Comparison of ENCODE assay signal across 1 cellular context in the genomic region with DNA sequence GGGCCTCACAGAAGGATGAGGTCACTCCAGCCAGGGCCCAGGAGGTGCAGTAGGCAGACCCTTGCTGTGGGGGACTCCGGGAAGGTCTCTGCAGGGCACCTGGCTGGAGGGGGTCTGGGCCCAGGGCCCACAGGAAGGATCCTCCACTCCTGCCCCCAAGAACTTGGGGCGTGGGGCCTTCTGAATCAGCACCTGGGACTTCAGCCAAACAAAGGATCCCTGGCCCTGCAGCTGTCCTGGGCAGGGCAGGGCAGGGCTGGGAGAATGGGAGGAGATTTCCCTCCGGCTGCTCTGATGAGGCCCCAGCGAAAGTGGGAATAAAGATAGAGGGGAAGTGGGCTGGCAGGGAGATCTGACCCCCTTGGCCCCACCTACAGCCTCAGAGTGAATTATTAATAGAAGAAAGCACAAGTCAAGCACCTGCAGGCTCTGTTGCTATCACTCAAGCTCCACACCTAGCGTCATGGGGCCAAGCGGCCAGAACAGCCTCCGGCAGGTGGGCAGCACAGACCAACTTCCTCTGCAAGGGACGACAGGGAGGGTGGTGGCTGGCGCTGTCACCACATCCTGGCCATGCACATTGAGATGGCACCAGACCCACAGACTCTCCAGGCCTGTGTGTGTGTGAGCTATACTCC.
TF ChIP-seq lines count a peak whose summit lies in the region.

No MANE protein-coding gene starts in this region.

TF ChIP-seq in HCT116, 20 proteins besides CTCF, POLR2A, EP300 and RAD21 (continued from another document):
- TF ChIP-seq, protein P1, sequence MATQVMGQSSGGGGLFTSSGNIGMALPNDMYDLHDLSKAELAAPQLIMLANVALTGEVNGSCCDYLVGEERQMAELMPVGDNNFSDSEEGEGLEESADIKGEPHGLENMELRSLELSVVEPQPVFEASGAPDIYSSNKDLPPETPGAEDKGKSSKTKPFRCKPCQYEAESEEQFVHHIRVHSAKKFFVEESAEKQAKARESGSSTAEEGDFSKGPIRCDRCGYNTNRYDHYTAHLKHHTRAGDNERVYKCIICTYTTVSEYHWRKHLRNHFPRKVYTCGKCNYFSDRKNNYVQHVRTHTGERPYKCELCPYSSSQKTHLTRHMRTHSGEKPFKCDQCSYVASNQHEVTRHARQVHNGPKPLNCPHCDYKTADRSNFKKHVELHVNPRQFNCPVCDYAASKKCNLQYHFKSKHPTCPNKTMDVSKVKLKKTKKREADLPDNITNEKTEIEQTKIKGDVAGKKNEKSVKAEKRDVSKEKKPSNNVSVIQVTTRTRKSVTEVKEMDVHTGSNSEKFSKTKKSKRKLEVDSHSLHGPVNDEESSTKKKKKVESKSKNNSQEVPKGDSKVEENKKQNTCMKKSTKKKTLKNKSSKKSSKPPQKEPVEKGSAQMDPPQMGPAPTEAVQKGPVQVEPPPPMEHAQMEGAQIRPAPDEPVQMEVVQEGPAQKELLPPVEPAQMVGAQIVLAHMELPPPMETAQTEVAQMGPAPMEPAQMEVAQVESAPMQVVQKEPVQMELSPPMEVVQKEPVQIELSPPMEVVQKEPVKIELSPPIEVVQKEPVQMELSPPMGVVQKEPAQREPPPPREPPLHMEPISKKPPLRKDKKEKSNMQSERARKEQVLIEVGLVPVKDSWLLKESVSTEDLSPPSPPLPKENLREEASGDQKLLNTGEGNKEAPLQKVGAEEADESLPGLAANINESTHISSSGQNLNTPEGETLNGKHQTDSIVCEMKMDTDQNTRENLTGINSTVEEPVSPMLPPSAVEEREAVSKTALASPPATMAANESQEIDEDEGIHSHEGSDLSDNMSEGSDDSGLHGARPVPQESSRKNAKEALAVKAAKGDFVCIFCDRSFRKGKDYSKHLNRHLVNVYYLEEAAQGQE (IDR thresholded peaks at IDR 0.05; ENCODE audit: low read depth): no peak
- TF ChIP-seq ZNF274 (IDR thresholded peaks at IDR 0.05; ENCODE audit: low read depth, low read length) (no peak), SP1 (IDR thresholded peaks at IDR 0.05; ENCODE audit: low read depth) (peak; percentile 37), FOSL1 (IDR thresholded peaks at IDR 0.05; ENCODE audit: low read depth) (peak; percentile 46; the same call in 1 of the 2 replicates), JUND (IDR thresholded peaks at IDR 0.05) (peak; percentile 53)
